1 cellular context compared by ENCODE assay signal in genomic region chr4:31078661-31079060, GRCh38.
TF ChIP-seq lines count a peak whose summit lies in the region.

No MANE protein-coding gene starts in this region.

TF ChIP-seq in SK-N-SH, 30 proteins besides CTCF, POLR2A, EP300 and RAD21 (continued from another document):
- TF ChIP-seq, protein P1, sequence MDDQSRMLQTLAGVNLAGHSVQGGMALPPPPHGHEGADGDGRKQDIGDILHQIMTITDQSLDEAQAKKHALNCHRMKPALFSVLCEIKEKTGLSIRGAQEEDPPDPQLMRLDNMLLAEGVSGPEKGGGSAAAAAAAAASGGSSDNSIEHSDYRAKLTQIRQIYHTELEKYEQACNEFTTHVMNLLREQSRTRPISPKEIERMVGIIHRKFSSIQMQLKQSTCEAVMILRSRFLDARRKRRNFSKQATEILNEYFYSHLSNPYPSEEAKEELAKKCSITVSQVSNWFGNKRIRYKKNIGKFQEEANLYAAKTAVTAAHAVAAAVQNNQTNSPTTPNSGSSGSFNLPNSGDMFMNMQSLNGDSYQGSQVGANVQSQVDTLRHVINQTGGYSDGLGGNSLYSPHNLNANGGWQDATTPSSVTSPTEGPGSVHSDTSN (IDR thresholded peaks at IDR 0.05): no peak
- TF ChIP-seq, protein P2, sequence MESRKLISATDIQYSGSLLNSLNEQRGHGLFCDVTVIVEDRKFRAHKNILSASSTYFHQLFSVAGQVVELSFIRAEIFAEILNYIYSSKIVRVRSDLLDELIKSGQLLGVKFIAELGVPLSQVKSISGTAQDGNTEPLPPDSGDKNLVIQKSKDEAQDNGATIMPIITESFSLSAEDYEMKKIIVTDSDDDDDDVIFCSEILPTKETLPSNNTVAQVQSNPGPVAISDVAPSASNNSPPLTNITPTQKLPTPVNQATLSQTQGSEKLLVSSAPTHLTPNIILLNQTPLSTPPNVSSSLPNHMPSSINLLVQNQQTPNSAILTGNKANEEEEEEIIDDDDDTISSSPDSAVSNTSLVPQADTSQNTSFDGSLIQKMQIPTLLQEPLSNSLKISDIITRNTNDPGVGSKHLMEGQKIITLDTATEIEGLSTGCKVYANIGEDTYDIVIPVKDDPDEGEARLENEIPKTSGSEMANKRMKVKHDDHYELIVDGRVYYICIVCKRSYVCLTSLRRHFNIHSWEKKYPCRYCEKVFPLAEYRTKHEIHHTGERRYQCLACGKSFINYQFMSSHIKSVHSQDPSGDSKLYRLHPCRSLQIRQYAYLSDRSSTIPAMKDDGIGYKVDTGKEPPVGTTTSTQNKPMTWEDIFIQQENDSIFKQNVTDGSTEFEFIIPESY (IDR thresholded peaks at IDR 0.05; ENCODE audit: borderline replicate concordance, low read depth): no peak
- TF ChIP-seq USF2 (IDR thresholded peaks at IDR 0.05; ENCODE audit: borderline replicate concordance, low read depth, low read length): no peak
- TF ChIP-seq IRF3 (IDR thresholded peaks at IDR 0.05; ENCODE audit: low read depth, low read length): no peak
- no peak for TF ChIP-seq GABPA (IDR thresholded peaks at IDR 0.05; ENCODE audit: low read depth)
- TF ChIP-seq CHD2 (IDR thresholded peaks at IDR 0.05; ENCODE audit: low read length, partially characterized antibody): no peak
- no peak for TF ChIP-seq USF1 (IDR thresholded peaks at IDR 0.05; ENCODE audit: borderline replicate concordance, low read depth)
- no peak for TF ChIP-seq EZH2phosphoT487 (IDR thresholded peaks at IDR 0.05; ENCODE audit: borderline replicate concordance, low read depth)
- TF ChIP-seq NFIC (IDR thresholded peaks at IDR 0.05; ENCODE audit: borderline replicate concordance): no peak
- no peak for TF ChIP-seq RXRA (IDR thresholded peaks at IDR 0.05; ENCODE audit: borderline replicate concordance, low read depth)
- no peak for TF ChIP-seq NRF1 (IDR thresholded peaks at IDR 0.05; ENCODE audit: low read depth, low read length)
- TF ChIP-seq MEF2A (IDR thresholded peaks at IDR 0.05; ENCODE audit: borderline replicate concordance, low read depth): no peak
- TF ChIP-seq TEAD4 (IDR thresholded peaks at IDR 0.05; ENCODE audit: borderline replicate concordance, insufficient read depth): no peak
- no peak for TF ChIP-seq YY1 (IDR thresholded peaks at IDR 0.05; ENCODE audit: low read depth)
- TF ChIP-seq RCOR1 (IDR thresholded peaks at IDR 0.05; ENCODE audit: low read length): no peak
